1 cellular context compared by ENCODE assay signal in genomic region chr18:35136248-35136647, GRCh38.
TF ChIP-seq lines count a peak whose summit lies in the region.

No MANE protein-coding gene starts in this region.

TF ChIP-seq in K562, 482 proteins besides CTCF, POLR2A, EP300 and RAD21 (continued from another document and continues in another):
- TF ChIP-seq ZBTB11 (CRISPR knock-in tag; IDR thresholded peaks at IDR 0.05) (peak in 1 of 3 experiments; percentile 29; a peak in 1 of 6 replicates), ZNF224 (CRISPR knock-in tag; IDR thresholded peaks at IDR 0.05) (no peak), MCM5 (IDR thresholded peaks at IDR 0.05; ENCODE audit: low read depth) (no peak), CBFB (CRISPR knock-in tag; IDR thresholded peaks at IDR 0.05) (no peak), TRIM28 (IDR thresholded peaks at IDR 0.05) (no peak), HLTF (IDR thresholded peaks at IDR 0.05) (no peak), ZNF512 (tag; IDR thresholded peaks at IDR 0.05) (no peak), CTCFL (IDR thresholded peaks at IDR 0.05; ENCODE audit: borderline replicate concordance, insufficient read depth, low read depth, low read length, poor library complexity, severe bottlenecking) (no peak), BRD9 (IDR thresholded peaks at IDR 0.05; ENCODE audit: low read depth, partially characterized antibody) (peak; percentile 34), ZKSCAN3 (CRISPR knock-in tag; IDR thresholded peaks at IDR 0.05) (no peak), KLF13 (tag; IDR thresholded peaks at IDR 0.05; ENCODE audit: borderline replicate concordance, low read depth) (no peak), LEF1 (IDR thresholded peaks at IDR 0.05) (peak; percentile 65; the same call in 1 of the 2 replicates), GTF3C2 (IDR thresholded peaks at IDR 0.05; ENCODE audit: borderline replicate concordance, extremely low read depth, insufficient read length) (no peak), ZNF511 (CRISPR knock-in tag; IDR thresholded peaks at IDR 0.05) (no peak), ZBTB33 (CRISPR knock-in tag; IDR thresholded peaks at IDR 0.05) (no peak), NR2C1 (IDR thresholded peaks at IDR 0.05) (no peak), NR2C1 (tag; IDR thresholded peaks at IDR 0.05) (no peak), ILF3 (IDR thresholded peaks at IDR 0.05; ENCODE audit: borderline replicate concordance) (no peak), GATAD2A (IDR thresholded peaks at IDR 0.05) (peak; percentile 25; the same call in 1 of the 2 replicates), ZNF232 (CRISPR knock-in tag; IDR thresholded peaks at IDR 0.05) (no peak), ZNF212 (CRISPR knock-in tag; IDR thresholded peaks at IDR 0.05) (0 out of 2 replicates have a peak, but pooled peaks have one; percentile 33), CHD4 (IDR thresholded peaks at IDR 0.05; ENCODE audit: insufficient read depth, insufficient replicate concordance, low read depth, low read length, poor library complexity, severe bottlenecking) (no peak), NUFIP1 (IDR thresholded peaks at IDR 0.05; ENCODE audit: partially characterized antibody) (no peak), RBM34 (IDR thresholded peaks at IDR 0.05; ENCODE audit: borderline replicate concordance, insufficient read depth, low read length) (no peak), ZNF830 (CRISPR knock-in tag; IDR thresholded peaks at IDR 0.05) (no peak), MYNN (IDR thresholded peaks at IDR 0.05) (0 out of 2 replicates have a peak, but pooled peaks have one; percentile 47), MYNN (CRISPR knock-in tag; IDR thresholded peaks at IDR 0.05) (no peak), ZNF133 (CRISPR knock-in tag; IDR thresholded peaks at IDR 0.05) (no peak), POLR2B (IDR thresholded peaks at IDR 0.05; ENCODE audit: low read depth, partially characterized antibody) (no peak), ZNF407 (IDR thresholded peaks at IDR 0.05; ENCODE audit: low read depth) (no peak), HBP1 (CRISPR knock-in tag; IDR thresholded peaks at IDR 0.05) (no peak), MIER1 (IDR thresholded peaks at IDR 0.05; ENCODE audit: low read depth) (no peak), ZBTB5 (IDR thresholded peaks at IDR 0.05) (peak; percentile 95)
